15 cellular contexts compared by ENCODE assay signal in the genomic region with DNA sequence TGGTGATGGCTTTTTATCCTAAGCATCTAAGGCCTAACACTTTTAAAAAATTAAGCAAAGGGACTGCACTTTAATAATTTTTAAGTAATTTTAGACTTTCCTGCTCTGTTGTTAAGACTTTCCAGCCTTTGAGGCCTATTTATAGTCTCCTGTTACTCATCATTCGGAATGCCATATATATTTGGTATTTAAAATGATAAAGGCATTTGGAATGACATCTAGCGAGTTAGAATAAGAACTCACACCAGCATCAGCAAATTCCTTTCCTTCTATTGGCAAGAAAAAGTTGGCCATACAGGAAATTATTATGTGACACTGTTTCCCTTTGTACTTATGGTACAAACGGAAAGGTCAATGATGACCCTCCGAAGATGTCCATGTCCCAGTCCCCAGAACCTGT.
DNase-seq lines count a peak whose midpoint lies in the region; ATAC-seq, FAIRE-seq and TF ChIP-seq lines count a peak whose summit lies in the region.
"Had no signal": no experiment of that assay in that cellular context is flagged by ENCODE, and none has a peak within 500 bp of the region (broad histone marks: within the 10 kb centered on the region; RNA-seq: fewer than 3 reads in every experiment).

No MANE protein-coding gene starts in this region.

- TF ChIP-seq EP300 in gastroesophageal sphincter (IDR thresholded peaks at IDR 0.05) = no peak
- TF ChIP-seq EP300 in transverse colon (IDR thresholded peaks at IDR 0.05; ENCODE audit: low read depth) = no peak

- intact Hi-C loops in transverse colon (cut with DNase I; ENCODE audit: low total_unique reads) = no loop called here
- intact Hi-C loops in body of pancreas (cut with DNase I) = no loop called here

- in situ Hi-C loops in transverse colon (cut with MboI; ENCODE audit: low pct_ligation_motif_present in 1 of 4, low pct_unique_long_range_greater_than_20kb in 1 of 4, low sequenced_read_pairs in 3 of 4) = no loop called here

- H3K4me3 ChIP-seq in astrocyte (ENCODE audit: insufficient read depth, low read depth, low read length) (no peak overlapping the region), gastroesophageal sphincter (no peak overlapping the region), transverse colon (no peak overlapping the region), body of pancreas (no peak overlapping the region)
- H3K4me3 ChIP-seq: psoas muscle had no signal

- H3K9me3 ChIP-seq in astrocyte (ENCODE audit: insufficient read depth, low read depth, low read length) = no peaks in the 10 kb centered on the region
- no peaks in the 10 kb centered on the region for H3K9me3 ChIP-seq in gastroesophageal sphincter
- no peaks in the 10 kb centered on the region for H3K9me3 ChIP-seq in transverse colon
- H3K9me3 ChIP-seq in body of pancreas = no peaks in the 10 kb centered on the region
- H3K9me3 ChIP-seq: psoas muscle had no signal

- ATAC-seq in gastroesophageal sphincter (no peak), body of pancreas (no peak), GM18520 (IDR thresholded peaks at IDR 0.05; ENCODE audit: unreplicated experiment) (no peak)
- ATAC-seq: activated CD4-positive, CD25-positive, alpha-beta regulatory T cell treated with anti-CD3 and anti-CD28 coated beads, Interleukin-2, amount 50 U/mL, for 24 hours; psoas muscle had no signal

- no peak overlapping the region for H2AFZ ChIP-seq in astrocyte (ENCODE audit: low read depth, low read length)

- peak; percentile 89 for DNase-seq in HFFc6
- DNase-seq in astrocyte (ENCODE audit: low read depth) = peak; percentile 90
- no peak for DNase-seq in transverse colon
- DNase-seq in body of pancreas = no peak
- no peak for DNase-seq in NOMO-1 (lab: John Stamatoyannopoulos, UW; ENCODE audit: unreplicated experiment in 2 of 2)
- DNase-seq: activated T-cell treated with anti-CD3 and anti-CD28 coated beads, Interleukin-2, amount 50 U/mL, for 48 hours; Calu3; NCI-H2107; NK-92 treated with Interleukin-12 subunit alpha and Interleukin-12 subunit beta, amount 100 ng/mL, for 24 hours; psoas muscle had no signal

- TF ChIP-seq CTCF in HFFc6 (IDR thresholded peaks at IDR 0.05) (no peak), astrocyte (IDR thresholded peaks at IDR 0.05; ENCODE audit: insufficient read depth, low read depth, low read length) (no peak), gastroesophageal sphincter (IDR thresholded peaks at IDR 0.05) (no peak), transverse colon (IDR thresholded peaks at IDR 0.05) (no peak), body of pancreas (IDR thresholded peaks at IDR 0.05) (no peak)

- no peaks in the 10 kb centered on the region for H3K27me3 ChIP-seq in astrocyte (ENCODE audit: insufficient read depth, low read length)
- no peaks in the 10 kb centered on the region for H3K27me3 ChIP-seq in gastroesophageal sphincter
- H3K27me3 ChIP-seq in transverse colon = no peaks in the 10 kb centered on the region
- H3K27me3 ChIP-seq in body of pancreas = no peaks in the 10 kb centered on the region

- FAIRE-seq in astrocyte (lab: Jason Lieb, UNC) = peak; percentile 87
- FAIRE-seq: endometrium had no signal

- H3K36me3 ChIP-seq in astrocyte (ENCODE audit: insufficient read depth, low read length) (no peaks in the 10 kb centered on the region), gastroesophageal sphincter (no peaks in the 10 kb centered on the region), transverse colon (no peaks in the 10 kb centered on the region), body of pancreas (replicated peaks in 1 of 2; ENCODE audit: insufficient read depth in 1 of 2, low read depth in 2 of 2) (no peaks in the 10 kb centered on the region)

- 42 to 68% methylated on average over 3 to 4 of the region's 4 CpGs for WGBS in gastroesophageal sphincter (ENCODE audit: low coverage in 1 of 2), 2 donors
- WGBS in transverse colon (ENCODE audit: low coverage in 1 of 2), 2 donors = 66 to 79% methylated on average over 4 of the region's 4 CpGs
- 96% methylated on average over 4 of the region's 4 CpGs for WGBS in body of pancreas, 2 donors

- H3K27ac ChIP-seq in astrocyte (ENCODE audit: low read depth, low read length) = peak overlapping the region; percentile 85
- peak overlapping the region in 3 of 4 donors; percentile 79 to 84 (median 81) for H3K27ac ChIP-seq in gastroesophageal sphincter
- peak overlapping the region; percentile 52 to 70 (median 69) for H3K27ac ChIP-seq in transverse colon
- no peak overlapping the region for H3K27ac ChIP-seq in body of pancreas
- H3K27ac ChIP-seq: psoas muscle had no signal

- peak overlapping the region; percentile 54 for H3K4me2 ChIP-seq in astrocyte (ENCODE audit: low read length)

- peak overlapping the region; percentile 53 for H3K9ac ChIP-seq in astrocyte (ENCODE audit: low read length)

- no peaks in the 10 kb centered on the region for H3K79me2 ChIP-seq in astrocyte (ENCODE audit: insufficient read depth, low read length)

- no peak for TF ChIP-seq POLR2A in gastroesophageal sphincter (IDR thresholded peaks at IDR 0.05)
- TF ChIP-seq POLR2A in transverse colon (IDR thresholded peaks at IDR 0.05) = no peak
- no peak for TF ChIP-seq POLR2A in body of pancreas (IDR thresholded peaks at IDR 0.05)

- H3K4me1 Mint-ChIP-seq in HFFc6 (ENCODE audit: low read depth) (peaks cover 16% of the 10 kb centered on the region), astrocyte (ENCODE audit: low read depth, unreplicated experiment) (peaks cover 21% of the 10 kb centered on the region)
- H3K4me1 Mint-ChIP-seq: brain had no signal

- peaks cover 28% of the 10 kb centered on the region for H3K36me3 Mint-ChIP-seq in HFFc6 (ENCODE audit: low read depth)
- peaks cover 2% of the 10 kb centered on the region for H3K36me3 Mint-ChIP-seq in astrocyte (ENCODE audit: low read depth, unreplicated experiment)
- H3K36me3 Mint-ChIP-seq: brain had no signal

- H3K27ac Mint-ChIP-seq in HFFc6 = no peak overlapping the region; the same call in 1 of the 2 replicates
- no peak overlapping the region for H3K27ac Mint-ChIP-seq in astrocyte (ENCODE audit: unreplicated experiment)
- H3K27ac Mint-ChIP-seq: brain had no signal

- H3K4me3 Mint-ChIP-seq in HFFc6 (no peak overlapping the region; the same call in 1 of the 2 replicates), astrocyte (ENCODE audit: unreplicated experiment) (peak overlapping the region; percentile 2)
- H3K4me3 Mint-ChIP-seq: brain had no signal

- H3K27me3 Mint-ChIP-seq in HFFc6 (ENCODE audit: insufficient read depth) = peaks cover 5% of the 10 kb centered on the region
- H3K27me3 Mint-ChIP-seq in astrocyte (ENCODE audit: low read depth, unreplicated experiment) = no peaks in the 10 kb centered on the region
- H3K27me3 Mint-ChIP-seq: brain had no signal

- H3K4me1 ChIP-seq in astrocyte (ENCODE audit: insufficient read depth, low read length) (peaks cover 29% of the 10 kb centered on the region), gastroesophageal sphincter (peaks cover 0 to 19% (median 0%) of the 10 kb centered on the region in 3 donors), transverse colon (no peaks in the 10 kb centered on the region), body of pancreas (peaks cover 14% of the 10 kb centered on the region)
- H3K4me1 ChIP-seq: psoas muscle had no signal

- peaks cover 19% of the 10 kb centered on the region for H3K9me3 Mint-ChIP-seq in HFFc6
- H3K9me3 Mint-ChIP-seq in astrocyte (ENCODE audit: unreplicated experiment) = peaks cover 2% of the 10 kb centered on the region

- no peaks in the 10 kb centered on the region for H4K20me1 ChIP-seq in astrocyte (ENCODE audit: insufficient read depth, low read length)

Comparison
In these comparisons a context has a peak if more than half of its experiments do, and no peak if none do; other contexts are left out.
1. DNase-seq: peak in HFFc6 (single experiment) and astrocyte (single experiment); none in transverse colon (single experiment), body of pancreas (0 of 4) and NOMO-1 (0 of 2).
2. H3K27ac ChIP-seq: peak in astrocyte (single experiment), gastroesophageal sphincter (3 of 4) and transverse colon (4 of 4); none in body of pancreas (0 of 4).